In the genomic region with DNA sequence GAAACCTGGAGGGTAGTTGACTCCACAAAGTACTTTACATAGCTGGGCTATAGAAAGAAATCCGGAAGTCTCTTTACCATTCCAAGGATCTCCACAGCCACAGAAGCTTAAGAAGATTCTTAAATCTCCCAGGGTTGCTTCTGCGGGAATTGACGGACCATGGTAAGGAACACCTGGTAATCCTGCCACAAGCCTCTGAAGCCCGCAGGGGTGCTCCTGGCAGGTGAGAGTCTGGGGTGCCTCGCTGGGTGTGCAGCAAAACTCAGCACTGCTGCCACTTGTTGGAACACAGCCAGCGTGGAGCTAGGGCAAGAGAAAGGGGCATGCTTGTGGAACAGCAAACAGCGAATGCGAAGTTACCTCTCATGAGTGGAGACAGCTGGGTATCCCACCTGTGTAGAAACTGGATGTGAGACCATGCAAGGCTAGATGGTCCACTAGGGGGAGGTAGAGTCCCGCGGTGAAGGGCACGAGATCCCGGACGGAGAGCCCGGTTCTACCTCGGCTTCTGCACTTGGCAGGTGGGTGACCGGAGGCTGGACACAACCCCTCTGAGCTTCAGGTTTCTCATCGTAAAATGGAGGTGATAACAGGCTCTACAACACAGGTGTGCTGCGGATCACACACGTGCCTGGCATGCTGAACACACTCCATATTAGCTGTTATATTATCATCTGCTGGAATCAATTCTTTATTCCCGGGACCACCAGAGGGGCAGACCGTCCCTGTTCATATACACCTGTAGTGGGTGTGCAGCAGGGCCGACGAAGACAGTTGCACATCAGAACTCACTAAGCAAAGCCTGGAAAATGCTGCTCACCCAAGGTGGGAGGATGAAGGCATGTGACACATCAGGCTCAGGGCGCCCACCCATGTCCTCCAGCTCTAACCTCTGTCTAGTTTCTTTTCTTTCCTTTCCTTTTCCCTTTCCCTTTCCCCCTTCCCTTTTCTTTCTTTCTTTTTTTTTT, we compare ENCODE assay signal across 8 cellular contexts. TPM values are rescaled to one million over a fixed set of nuclear protein-coding genes. Genes with fewer than 3 reads are reported as not detected.
DNase-seq lines count a peak whose midpoint lies in the region; ATAC-seq lines count a peak whose summit lies in the region.

No MANE protein-coding gene starts in this region.

- H3K4me3 Mint-ChIP-seq in central memory CD8-positive, alpha-beta T cell = peak overlapping the region; percentile 69

- DNase-seq in A172 (ENCODE audit: low spot score) (peak; percentile 59), NCI-H2196 (lab: John Stamatoyannopoulos, UW; ENCODE audit: unreplicated experiment) (peak; percentile 57), left lobe of liver (ENCODE audit: low spot score) (peak; percentile 74)
- peak; percentile 80 for DNase-seq in activated CD4-positive, CD25-positive, alpha-beta regulatory T cell treated with anti-CD3 and anti-CD28 coated beads, Interleukin-2, amount 50 U/mL, for 72 hours
- DNase-seq in central memory CD8-positive, alpha-beta T cell (ENCODE audit: low spot score in 2 of 2) = peak; percentile 67 to 73
- peak; percentile 71 to 75 for DNase-seq in stimulated activated CD4-positive, alpha-beta T cell treated with anti-CD3 and anti-CD28 coated beads, Interleukin-4, amount 100 ng/mL, for 48 hours (ENCODE audit: low read depth in 2 of 2)

- H3K27ac Mint-ChIP-seq in central memory CD8-positive, alpha-beta T cell (ENCODE audit: low read depth) = peak overlapping the region; percentile 78

- ATAC-seq in GM18502 (IDR thresholded peaks at IDR 0.05; ENCODE audit: poor library complexity, unreplicated experiment) (peak; percentile 81), HG03025 (IDR thresholded peaks at IDR 0.05; ENCODE audit: low FRiP score, unreplicated experiment) (peak; percentile 61), left lobe of liver (peak; percentile 99)
- ATAC-seq in central memory CD8-positive, alpha-beta T cell (replicated peaks; ENCODE audit: extremely low read depth, poor library complexity, severe bottlenecking) = peak; percentile 67

- no peaks in the 10 kb centered on the region for H3K9me3 Mint-ChIP-seq in central memory CD8-positive, alpha-beta T cell

- H3K36me3 Mint-ChIP-seq in central memory CD8-positive, alpha-beta T cell (ENCODE audit: insufficient read depth) = peaks cover 5% of the 10 kb centered on the region

- no peaks in the 10 kb centered on the region for H3K27me3 Mint-ChIP-seq in central memory CD8-positive, alpha-beta T cell

- peaks cover 44% of the 10 kb centered on the region for H3K4me1 Mint-ChIP-seq in central memory CD8-positive, alpha-beta T cell

RNA-seq across cellular contexts. Expression of gene UBAC2, which starts 24.1 kb away (rescaled TPM):
- total RNA-seq in A172 (2014; rRNA removed; shearing (Covaris generic)) = 41.6 and 42.2 TPM in 2 replicates
- total RNA-seq in left lobe of liver = 33.4 TPM

Comparison
In these comparisons a context has a peak if more than half of its experiments do, and no peak if none do; other contexts are left out.
1. Peak in every context shown above with its lines: DNase-seq and ATAC-seq.